9 cellular contexts compared by ENCODE assay signal in the genomic region with DNA sequence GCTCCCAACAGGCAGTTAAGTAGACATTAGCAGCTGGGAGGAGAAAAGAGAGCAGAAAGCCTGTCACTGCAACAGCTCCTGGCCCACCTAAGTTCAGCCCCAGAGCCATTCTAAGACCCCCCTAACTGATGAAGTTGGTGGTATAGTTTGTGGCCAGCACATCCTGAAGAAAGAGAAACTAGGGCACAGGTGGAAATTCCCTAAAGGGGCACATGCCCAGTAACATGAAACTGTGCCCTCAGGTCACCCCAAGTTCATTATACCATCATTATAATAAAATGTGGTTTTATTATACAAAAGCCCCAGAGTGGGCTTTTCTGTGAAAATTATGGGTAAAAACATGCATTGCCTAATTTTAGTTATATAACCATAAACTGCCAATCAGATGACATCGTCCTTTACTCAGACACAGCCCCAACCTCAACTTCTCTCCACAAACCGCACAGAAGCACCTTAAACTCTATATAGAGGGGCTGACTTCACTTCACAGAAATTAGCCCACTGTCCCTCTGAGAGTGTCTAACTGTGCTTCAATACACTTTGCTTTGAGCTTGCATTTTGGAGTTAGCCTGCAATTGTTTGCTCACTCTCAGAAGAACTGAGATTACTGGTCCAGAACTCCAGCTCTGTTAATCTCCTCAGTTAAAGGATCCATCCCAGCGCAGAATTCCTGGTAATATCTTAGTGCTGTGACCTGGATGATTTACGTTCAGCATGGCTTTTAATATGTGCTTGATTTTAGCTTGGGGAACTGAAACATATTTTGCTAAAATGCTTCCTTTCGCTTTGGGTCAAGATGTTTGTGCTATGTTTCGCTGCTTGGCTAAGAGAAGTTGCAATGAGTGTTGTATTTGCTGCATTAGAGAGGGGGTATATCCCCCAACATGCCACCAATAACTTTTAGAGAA. TPM values are rescaled to one million over a fixed set of nuclear protein-coding genes. Genes with fewer than 3 reads are reported as not detected.
DNase-seq lines count a peak whose midpoint lies in the region; ATAC-seq, FAIRE-seq and TF ChIP-seq lines count a peak whose summit lies in the region.
"Had no signal": no experiment of that assay in that cellular context is flagged by ENCODE, and none has a peak within 500 bp of the region (broad histone marks: within the 10 kb centered on the region; RNA-seq: fewer than 3 reads in every experiment).

No MANE protein-coding gene starts in this region.

- H4K8ac ChIP-seq in mesendoderm (ENCODE audit: low read depth, low read length), result no peak overlapping the region

- H3K27me3 ChIP-seq in mesendoderm (ENCODE audit: insufficient read depth, low read length, poor library complexity), result no peaks in the 10 kb centered on the region
- no peaks in the 10 kb centered on the region for H3K27me3 ChIP-seq in body of pancreas

- intact Hi-C loops in body of pancreas (cut with DNase I) (no loop called here), kidney (cut with DNase I) (no loop called here)

- TF ChIP-seq CTCF in GM10248 (IDR thresholded peaks at IDR 0.05; ENCODE audit: control extremely low read depth, extremely low read depth, low read depth, missing control alignments) (no peak), body of pancreas (IDR thresholded peaks at IDR 0.05) (no peak), kidney (IDR thresholded peaks at IDR 0.05; ENCODE audit: borderline replicate concordance, extremely low read depth, insufficient read depth) (no peak)

- H3K4me2 ChIP-seq in mesendoderm (ENCODE audit: low read length), result no peak overlapping the region

- H4K5ac ChIP-seq in mesendoderm (ENCODE audit: low read length), result peak overlapping the region; percentile 78

- peak overlapping the region; percentile 79 for H3K56ac ChIP-seq in mesendoderm (ENCODE audit: low read length)

- FAIRE-seq in kidney (lab: Jason Lieb, UNC), result no peak
- FAIRE-seq: K562 had no signal

- H3K4me1 ChIP-seq in mesendoderm (ENCODE audit: control insufficient read depth, low read depth, low read length) (peaks cover 23% of the 10 kb centered on the region), body of pancreas (peaks cover 8% of the 10 kb centered on the region), kidney (ENCODE audit: control insufficient read depth in 1 of 2, insufficient read depth in 1 of 2, low read depth in 1 of 2, low read length in 2 of 2) (peaks cover 0 to 6% of the 10 kb centered on the region in 2 donors)

- H2BK5ac ChIP-seq in mesendoderm (ENCODE audit: low read length), result peak overlapping the region; percentile 90

- no peaks in the 10 kb centered on the region for H3K36me3 ChIP-seq in mesendoderm (ENCODE audit: control insufficient read depth, insufficient read depth, low read length)
- no peaks in the 10 kb centered on the region for H3K36me3 ChIP-seq in body of pancreas (replicated peaks in 1 of 2; ENCODE audit: insufficient read depth in 1 of 2, low read depth in 2 of 2)
- no peaks in the 10 kb centered on the region for H3K36me3 ChIP-seq in kidney (ENCODE audit: control insufficient read depth in 1 of 2, insufficient read depth in 2 of 2, low read length in 2 of 2)

- CTCF ChIA-PET in GM10248 (lab: Yijun Ruan, JAX), result interaction anchor here (0.9 to 9.4 kb wide), 9 partner anchors 10 to 138 kb away, joined by 3 to 88 read pairs (median 4); no protein-coding TSS in a partner anchor

- no peak for TF ChIP-seq POLR2A in body of pancreas (IDR thresholded peaks at IDR 0.05)

- ATAC-seq in GM21786 (IDR thresholded peaks at IDR 0.05; ENCODE audit: unreplicated experiment), result peak; percentile 49
- ATAC-seq in GM21576 (IDR thresholded peaks at IDR 0.05; ENCODE audit: unreplicated experiment), result no peak
- ATAC-seq in body of pancreas, result no peak
- no peak for ATAC-seq in GM18520 (IDR thresholded peaks at IDR 0.05; ENCODE audit: unreplicated experiment)
- ATAC-seq: K562 had no signal

- peak overlapping the region; percentile 89 for H2BK120ac ChIP-seq in mesendoderm (ENCODE audit: low read depth, low read length)

- H3K27ac ChIP-seq in mesendoderm (ENCODE audit: low read depth, low read length) (peak overlapping the region; percentile 88), body of pancreas (no peak overlapping the region), kidney (ENCODE audit: low read depth in 2 of 2, low read length in 2 of 2) (no peak overlapping the region)

- POLR2A ChIA-PET in GM10248 (lab: Yijun Ruan, JAX), result no interaction called here

- H3K4me3 ChIP-seq in mesendoderm (ENCODE audit: low read length) (no peak overlapping the region), body of pancreas (no peak overlapping the region), kidney (ENCODE audit: low read length in 2 of 2) (no peak overlapping the region)
- H3K4me3 ChIP-seq: K562 had no signal

- H3K23ac ChIP-seq in mesendoderm (ENCODE audit: low read length), result no peak overlapping the region

- H3K9me3 ChIP-seq in body of pancreas, result no peaks in the 10 kb centered on the region
- H3K9me3 ChIP-seq in kidney (ENCODE audit: control insufficient read depth in 1 of 2, low read length in 2 of 2), result no peaks in the 10 kb centered on the region

- DNase-seq in GM10248 (ENCODE audit: extremely low spot score) (peak; percentile 38), T-helper 1 cell (peak in 4 of 5 donors; percentile 26 to 52 (median 34)), mesendoderm (no peak), body of pancreas (no peak), kidney (no peak)

- H3K18ac ChIP-seq in mesendoderm (ENCODE audit: low read length), result peak overlapping the region; percentile 88

- WGBS in mesendoderm (ENCODE audit: extremely low coverage, insufficient coverage, low lambda C conversion rate), result no CpG with 5 or more reads among the region's 6 CpGs
- 64 to 89% methylated on average over 6 of the region's 6 CpGs for WGBS in body of pancreas, 2 donors

- H2AK5ac ChIP-seq in mesendoderm (ENCODE audit: low read length), result peak overlapping the region; percentile 97

- H3K4ac ChIP-seq in mesendoderm (ENCODE audit: low read depth, low read length), result peak overlapping the region; percentile 78

- H3K9ac ChIP-seq in mesendoderm (ENCODE audit: low read length), result peak overlapping the region; percentile 51
- no peak overlapping the region for H3K9ac ChIP-seq in kidney (ENCODE audit: low read length in 2 of 2)

- H3K79me2 ChIP-seq in mesendoderm (ENCODE audit: control insufficient read depth, insufficient read depth, low read length), result no peaks in the 10 kb centered on the region

- no peak overlapping the region for H2BK15ac ChIP-seq in mesendoderm (replicated peaks; ENCODE audit: low read depth)

- no peaks in the 10 kb centered on the region for H3K79me1 ChIP-seq in mesendoderm (ENCODE audit: low read length)

RNA-seq across cellular contexts. Expression of gene APOL3, which starts 1.8 kb away (rescaled TPM):
- 0.74 TPM for polyA plus RNA-seq in mesendoderm (2013, experiment 1 of 2)
- 0.66 TPM for polyA plus RNA-seq in mesendoderm (2013, experiment 2 of 2)
- total RNA-seq in body of pancreas, result 10 to 100 TPM; 11.2 to 22.4 TPM
- total RNA-seq in kidney, result 43.7 TPM
- 25.1 TPM for polyA plus RNA-seq in kidney (ENCODE audit: insufficient read depth, low read depth, low replicate concordance)

RNA-seq across cellular contexts. Expression of gene APOL4, which starts 39.2 kb away (rescaled TPM):
- polyA plus RNA-seq in mesendoderm (2013, experiment 1 of 2), result 0.01 TPM
- 0.01 TPM for polyA plus RNA-seq in mesendoderm (2013, experiment 2 of 2)
- total RNA-seq in body of pancreas (10 to 100 TPM in 1 of 2 donors, under 1 TPM in 1; 0.52 to 18.1 TPM), kidney (8.7 TPM)
- 6.1 TPM for polyA plus RNA-seq in kidney (ENCODE audit: insufficient read depth, low read depth, low replicate concordance)

Comparison
In these comparisons a context has a peak if more than half of its experiments do, and no peak if none do; other contexts are left out.
1. DNase-seq: peak in GM10248 (single experiment) and T-helper 1 cell (4 of 5); none in mesendoderm (single experiment), body of pancreas (0 of 4) and kidney (single experiment).